In genomic region chr21:39680216-39680615, GRCh38 we compare ENCODE assay signal across 9 cellular contexts.
"Had no signal": no experiment of that assay in that cellular context is flagged by ENCODE, and none has a peak within 500 bp of the region (broad histone marks: within the 10 kb centered on the region; RNA-seq: fewer than 3 reads in every experiment).

No MANE protein-coding gene starts in this region.

- H2AFZ ChIP-seq: GM23248, GM23338 had no signal

- H3K27ac Mint-ChIP-seq: GM23338, H9, HFFc6 had no signal

- H3K4me2 ChIP-seq: GM23338 had no signal

- H3K27ac ChIP-seq: GM23248 had no signal

- H3K9me3 Mint-ChIP-seq: HFFc6 had no signal

- H3K4me3 ChIP-seq: GM23248, GM23338, HAP-1 had no signal

- H3K4me1 ChIP-seq: HAP-1 had no signal

- H3K36me3 ChIP-seq: HAP-1 had no signal

- ATAC-seq: GM23338, HCT116 had no signal

- H3K4me3 Mint-ChIP-seq: GM23338, H9, HFFc6 had no signal

- DNase-seq: GM23248, GOT3, H7, H9, HCEC 1CT, HFFc6 had no signal

- H3K9ac ChIP-seq: GM23248 had no signal
